In genomic region chr9:19510907-19511306, GRCh38 we compare ENCODE assay signal across 20 cellular contexts.
"Had no signal": no experiment of that assay in that cellular context is flagged by ENCODE, and none has a peak within 500 bp of the region (broad histone marks: within the 10 kb centered on the region; RNA-seq: fewer than 3 reads in every experiment).

No MANE protein-coding gene starts in this region.

- H3K4me1 Mint-ChIP-seq: neural progenitor cell had no signal

- ATAC-seq: gastroesophageal sphincter; lower lobe of right lung; natural killer cell; stimulated activated naive B cell treated with anti-CD40 and anti-IgM and Interleukin-4, amounts not matched to agents 10 μg/mL and 1 μg/mL and 100 μg/mL, for 72 hours; stimulated activated naive CD8-positive, alpha-beta T cell treated with anti-CD3 and anti-CD28 coated beads, Interleukin-15, amount 100 ng/mL, for 72 hours had no signal

- DNase-seq: glutamatergic neuron; left ventricle myocardium inferior; lower lobe of right lung; natural killer cell; nucleus accumbens; ovary; sigmoid colon; stimulated activated CD4-positive, alpha-beta T cell treated with anti-CD3 and anti-CD28 coated beads, Interleukin-2, amount 100 ng/mL, for 24 hours; stimulated activated CD4-positive, alpha-beta T cell treated with anti-CD3 and anti-CD28 coated beads, Interleukin-4, amount 100 ng/mL, for 4 hours; stimulated activated naive B cell treated with anti-CD40 and anti-IgM and Interleukin-4, amounts not matched to agents 10 μg/mL and 1 μg/mL and 100 μg/mL, for 72 hours; stimulated activated naive CD8-positive, alpha-beta T cell treated with anti-CD3 and anti-CD28 coated beads, Interleukin-15, amount 100 ng/mL, for 72 hours; transverse colon had no signal

- H3K27ac Mint-ChIP-seq: dendritic cell treated with granulocyte-macrophage colony-stimulating factor and Interleukin-4, amounts not matched to agents 40 ng/mL and 50 ng/mL, for 4 days; memory B cell; mesothelial cell of epicardium; natural killer cell; neural progenitor cell; stimulated activated naive B cell treated with anti-CD40 and anti-IgM and Interleukin-4, amounts not matched to agents 10 μg/mL and 1 μg/mL and 100 μg/mL, for 72 hours; stimulated activated naive CD8-positive, alpha-beta T cell treated with anti-CD3 and anti-CD28 coated beads, Interleukin-15, amount 100 ng/mL, for 72 hours had no signal

- H3K4me3 Mint-ChIP-seq: dendritic cell treated with granulocyte-macrophage colony-stimulating factor and Interleukin-4, amounts not matched to agents 40 ng/mL and 50 ng/mL, for 4 days; memory B cell; mesothelial cell of epicardium; natural killer cell; neural progenitor cell; stimulated activated naive B cell treated with anti-CD40 and anti-IgM and Interleukin-4, amounts not matched to agents 10 μg/mL and 1 μg/mL and 100 μg/mL, for 72 hours; stimulated activated naive CD8-positive, alpha-beta T cell treated with anti-CD3 and anti-CD28 coated beads, Interleukin-15, amount 100 ng/mL, for 72 hours had no signal

- H3K36me3 Mint-ChIP-seq: mesothelial cell of epicardium; natural killer cell; neural progenitor cell; stimulated activated naive B cell treated with anti-CD40 and anti-IgM and Interleukin-4, amounts not matched to agents 10 μg/mL and 1 μg/mL and 100 μg/mL, for 72 hours had no signal

- H3K9me3 Mint-ChIP-seq: dendritic cell treated with granulocyte-macrophage colony-stimulating factor and Interleukin-4, amounts not matched to agents 40 ng/mL and 50 ng/mL, for 4 days; memory B cell; mesothelial cell of epicardium; natural killer cell; neural progenitor cell; stimulated activated naive B cell treated with anti-CD40 and anti-IgM and Interleukin-4, amounts not matched to agents 10 μg/mL and 1 μg/mL and 100 μg/mL, for 72 hours; stimulated activated naive CD8-positive, alpha-beta T cell treated with anti-CD3 and anti-CD28 coated beads, Interleukin-15, amount 100 ng/mL, for 72 hours had no signal

- H3K27me3 Mint-ChIP-seq: dendritic cell treated with granulocyte-macrophage colony-stimulating factor and Interleukin-4, amounts not matched to agents 40 ng/mL and 50 ng/mL, for 4 days; memory B cell had no signal

- H3K4me3 ChIP-seq: gastroesophageal sphincter, left ventricle myocardium inferior, lower lobe of right lung, neural progenitor cell, ovary, right atrium auricular region, sigmoid colon, skin epidermis, thoracic aorta, transverse colon had no signal

- H3K27ac ChIP-seq: gastroesophageal sphincter, left ventricle myocardium inferior, lower lobe of right lung, neural progenitor cell, ovary, right atrium auricular region, sigmoid colon, skin epidermis, thoracic aorta, transverse colon had no signal
